In the genomic region with DNA sequence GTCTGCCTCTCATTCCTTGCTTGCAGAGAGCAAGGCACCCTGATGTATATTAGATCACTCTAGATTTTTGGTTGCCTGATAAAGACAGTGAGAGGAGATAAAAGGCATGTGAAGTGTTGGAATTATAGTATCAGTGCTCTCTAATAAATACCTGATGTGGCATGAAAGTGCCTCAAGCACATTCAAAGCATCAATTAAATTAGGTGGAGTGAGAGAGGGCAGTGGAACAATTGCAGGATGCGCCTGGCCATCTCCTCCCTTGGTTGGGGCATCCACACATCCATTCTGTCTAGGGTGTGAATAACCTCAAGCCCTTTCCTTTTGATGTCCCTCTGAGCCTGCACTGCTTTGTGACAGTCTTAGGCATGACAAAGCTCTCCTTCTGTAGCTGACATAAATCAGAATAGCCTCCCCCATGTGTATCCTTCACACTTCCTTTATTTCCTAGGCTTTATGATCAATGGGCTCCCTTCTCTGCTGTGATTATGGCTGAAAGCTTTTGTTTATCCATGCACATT, we compare ENCODE assay signal across 20 cellular contexts. TPM values are rescaled to one million over a fixed set of nuclear protein-coding genes. Genes with fewer than 3 reads are reported as not detected.
DNase-seq lines count a peak whose midpoint lies in the region; ATAC-seq, FAIRE-seq and TF ChIP-seq lines count a peak whose summit lies in the region.
"Had no signal": no experiment of that assay in that cellular context is flagged by ENCODE, and none has a peak within 500 bp of the region (broad histone marks: within the 10 kb centered on the region; RNA-seq: fewer than 3 reads in every experiment).

No MANE protein-coding gene starts in this region.

- H3K9me3 ChIP-seq in GM23248 (ENCODE audit: low read depth) (no peaks in the 10 kb centered on the region), Panc1 (ENCODE audit: control insufficient read depth, insufficient read depth, low read depth, low read length) (no peaks in the 10 kb centered on the region), endothelial cell of umbilical vein (replicated peaks; ENCODE audit: control insufficient read depth, insufficient read depth, low read length) (no peaks in the 10 kb centered on the region), neural progenitor cell (ENCODE audit: low read depth) (no peaks in the 10 kb centered on the region), Karpas-422 (ENCODE audit: low read length) (no peaks in the 10 kb centered on the region)

- in situ Hi-C loops in GM23248 (cut with MboI) (loop anchor here (5.0 kb wide), 1 partner anchor 113 kb away; no protein-coding TSS in a partner anchor), Panc1 (cut with HindIII; ENCODE audit: low pct_unique_long_range_greater_than_20kb, low sequenced_read_pairs) (no loop called here)

- H3K9me1 ChIP-seq in endothelial cell of umbilical vein (replicated peaks; ENCODE audit: control insufficient read depth, extremely low read depth, insufficient read depth, low read length): no peaks in the 10 kb centered on the region

- BruUV-seq in Panc1 (replicated peaks; lab: Mats Ljungman, UMichigan) (no TSS peak), endothelial cell of umbilical vein (replicated peaks; lab: Mats Ljungman, UMichigan) (no TSS peak)

- no peaks in the 10 kb centered on the region for H3K9me3 Mint-ChIP-seq in neural progenitor cell
- H3K9me3 Mint-ChIP-seq: activated T-cell treated with anti-CD3 and anti-CD28 coated beads, Interleukin-2, amount 50 U/mL, for 72 hours; central memory CD8-positive, alpha-beta T cell had no signal

- DNase-seq in GM23248 (peak; percentile 26), Panc1 (ENCODE audit: low read depth, low spot score) (no peak), endothelial cell of umbilical vein (ENCODE audit: low read depth, low spot score) (no peak), neural progenitor cell (ENCODE audit: low spot score) (peak; percentile 14), Karpas-422 (no peak), pons (ENCODE audit: low spot score) (no peak), putamen (ENCODE audit: low spot score) (no peak)
- DNase-seq: activated CD4-positive, alpha-beta T cell treated with anti-CD3 and anti-CD28 coated beads, Interleukin-2, amount 50 U/mL, for 1 hour; activated T-cell treated with anti-CD3 and anti-CD28 coated beads, Interleukin-2, amount 50 U/mL, for 72 hours; GDM1; left colon; small intestine; stimulated activated CD4-positive, alpha-beta T cell treated with anti-CD3 and anti-CD28 coated beads, Interleukin-4, amount 100 ng/mL, for 4 hours had no signal

- H3K4me2 ChIP-seq in GM23248 (ENCODE audit: unreplicated experiment) (peak overlapping the region; percentile 83), endothelial cell of umbilical vein (ENCODE audit: insufficient read depth, low read length) (peak overlapping the region; percentile 41), neural progenitor cell (no peak overlapping the region), Karpas-422 (ENCODE audit: low read depth, low read length, poor library complexity, severe bottlenecking) (no peak overlapping the region)
- H3K4me2 ChIP-seq: KMS-11 had no signal

- FAIRE-seq in endothelial cell of umbilical vein (lab: Jason Lieb, UNC): no peak
- FAIRE-seq: GM12892, H54, RCC 7860, small intestine had no signal

- no peak overlapping the region for H2AFZ ChIP-seq in GM23248
- no peak overlapping the region for H2AFZ ChIP-seq in endothelial cell of umbilical vein (ENCODE audit: low read depth, low read length)
- peak overlapping the region; percentile 58 for H2AFZ ChIP-seq in neural progenitor cell (replicated peaks)
- H2AFZ ChIP-seq in Karpas-422 (ENCODE audit: low read length): no peak overlapping the region

- ATAC-seq in Panc1: no peak
- no peak for ATAC-seq in GM18505 (IDR thresholded peaks at IDR 0.05; ENCODE audit: unreplicated experiment)

- H3K36me3 ChIP-seq in GM23248 (ENCODE audit: low read depth) (peaks cover 63% of the 10 kb centered on the region), Panc1 (ENCODE audit: control insufficient read depth, insufficient read depth, low read length) (no peaks in the 10 kb centered on the region), endothelial cell of umbilical vein (ENCODE audit: control insufficient read depth in 2 of 2, extremely low read depth in 1 of 2, insufficient read depth in 2 of 2, low read length in 2 of 2) (peaks cover 25 to 28% of the 10 kb centered on the region in 2 experiments), neural progenitor cell (no peaks in the 10 kb centered on the region), Karpas-422 (ENCODE audit: insufficient read depth, low read length) (no peaks in the 10 kb centered on the region)

- H3F3A ChIP-seq in GM23248 (ENCODE audit: insufficient read depth) (peaks cover 95% of the 10 kb centered on the region), neural progenitor cell (ENCODE audit: low read depth) (peaks cover 7% of the 10 kb centered on the region)

- H3K9ac ChIP-seq in GM23248 (peak overlapping the region; percentile 99), endothelial cell of umbilical vein (replicated peaks; ENCODE audit: extremely low read depth, insufficient read depth, low read length) (peak overlapping the region; percentile 4), neural progenitor cell (no peak overlapping the region), Karpas-422 (ENCODE audit: low read length) (no peak overlapping the region)
- H3K9ac ChIP-seq: KMS-11 had no signal

- dilution Hi-C loops in endothelial cell of umbilical vein (cut with MboI; ENCODE audit: extremely low pct_ligation_motif_present, low sequenced_read_pairs): loop anchor here (10.0 kb wide), 1 partner anchor 225 kb away; no protein-coding TSS in a partner anchor

- 89 to 100% methylated on average over 1 of the region's 1 CpG for WGBS in GM23248 (ENCODE audit: low coverage in 1 of 2, low lambda C conversion rate in 2 of 2, missing lambda C conversion rate in 2 of 2), 2 experiments

- H3K4me3 Mint-ChIP-seq in neural progenitor cell: no peak overlapping the region
- H3K4me3 Mint-ChIP-seq: activated naive CD8-positive, alpha-beta T cell; central memory CD8-positive, alpha-beta T cell had no signal

- H4K20me1 ChIP-seq in GM23248 (ENCODE audit: insufficient read depth): peaks cover 13% of the 10 kb centered on the region; the same call in 1 of the 2 replicates
- H4K20me1 ChIP-seq in endothelial cell of umbilical vein (replicated peaks; ENCODE audit: control insufficient read depth, extremely low read depth, insufficient read depth, low read length): no peaks in the 10 kb centered on the region
- H4K20me1 ChIP-seq in neural progenitor cell (ENCODE audit: low read depth): no peaks in the 10 kb centered on the region
- H4K20me1 ChIP-seq in Karpas-422 (ENCODE audit: insufficient read depth, low read depth, low read length): no peaks in the 10 kb centered on the region

- peaks cover 2% of the 10 kb centered on the region for H3K27me3 Mint-ChIP-seq in neural progenitor cell (ENCODE audit: insufficient read depth, low read depth)
- H3K27me3 Mint-ChIP-seq: activated naive CD8-positive, alpha-beta T cell had no signal

- peaks cover 94% of the 10 kb centered on the region for H3K79me2 ChIP-seq in GM23248 (ENCODE audit: insufficient read depth)
- peaks cover 75% of the 10 kb centered on the region for H3K79me2 ChIP-seq in endothelial cell of umbilical vein (ENCODE audit: control insufficient read depth, insufficient read depth, low read length)
- no peaks in the 10 kb centered on the region for H3K79me2 ChIP-seq in neural progenitor cell (ENCODE audit: low read depth)
- no peaks in the 10 kb centered on the region for H3K79me2 ChIP-seq in Karpas-422 (ENCODE audit: low read length)

- TF ChIP-seq CTCF in Panc1 (IDR thresholded peaks at IDR 0.05) (no peak), endothelial cell of umbilical vein (IDR thresholded peaks at IDR 0.05; ENCODE audit: extremely low read depth in 1 of 2, insufficient read depth in 1 of 2, low read depth in 1 of 2, low read length in 2 of 2) (no peak), neural progenitor cell (IDR thresholded peaks at IDR 0.05) (no peak)

- CTCF ChIA-PET in Panc1 (lab: Charles Lee): no interaction called here
- CTCF ChIA-PET in endothelial cell of umbilical vein (lab: Charles Lee): interaction anchor here (0.7 to 9.3 kb wide), 15 partner anchors 10 to 373 kb away, joined by 3 to 159 read pairs (median 13); partner anchors contain the start of genes EMP1, FAM234B and GSG1

- H3K27me3 ChIP-seq in GM23248 (replicated peaks; ENCODE audit: insufficient read depth) (no peaks in the 10 kb centered on the region), Panc1 (ENCODE audit: control insufficient read depth, insufficient read depth, low read length) (no peaks in the 10 kb centered on the region), endothelial cell of umbilical vein (ENCODE audit: control insufficient read depth in 2 of 2, insufficient read depth in 2 of 2, low read length in 2 of 2) (no peaks in the 10 kb centered on the region), neural progenitor cell (no peaks in the 10 kb centered on the region), Karpas-422 (ENCODE audit: low read length) (no peaks in the 10 kb centered on the region)

- H3K36me3 Mint-ChIP-seq in neural progenitor cell: peaks cover 5% of the 10 kb centered on the region

- POLR2A ChIA-PET in Panc1 (lab: Charles Lee): no interaction called here
- POLR2A ChIA-PET in endothelial cell of umbilical vein (lab: Charles Lee): interaction anchor here (1.7 kb wide), 1 partner anchor 112 kb away, joined by 5 read pairs; no protein-coding TSS in a partner anchor

- H3K4me1 ChIP-seq in GM23248 (ENCODE audit: insufficient read depth): peaks cover 71% of the 10 kb centered on the region
- peaks cover 18% of the 10 kb centered on the region for H3K4me1 ChIP-seq in Panc1 (ENCODE audit: control insufficient read depth, insufficient read depth, low read length)
- peaks cover 67% of the 10 kb centered on the region for H3K4me1 ChIP-seq in endothelial cell of umbilical vein (ENCODE audit: control insufficient read depth, extremely low read depth, insufficient read depth, low read length)
- H3K4me1 ChIP-seq in neural progenitor cell: peaks cover 24% of the 10 kb centered on the region
- H3K4me1 ChIP-seq in Karpas-422 (ENCODE audit: low read length): peaks cover 40% of the 10 kb centered on the region

- TF ChIP-seq POLR2A in endothelial cell of umbilical vein (IDR thresholded peaks at IDR 0.05; ENCODE audit: low read depth, low read length) (peak; percentile 17), GM18505 (IDR thresholded peaks at IDR 0.05; ENCODE audit: borderline replicate concordance, extremely low read depth, insufficient read depth, insufficient read length) (no peak)

- H3K27ac Mint-ChIP-seq in neural progenitor cell: peak overlapping the region; percentile 3
- H3K27ac Mint-ChIP-seq: activated naive CD8-positive, alpha-beta T cell; activated T-cell treated with anti-CD3 and anti-CD28 coated beads, Interleukin-2, amount 50 U/mL, for 72 hours had no signal

- H3K27ac ChIP-seq in GM23248: peak overlapping the region; percentile 100
- H3K27ac ChIP-seq in Panc1 (ENCODE audit: low read length): peak overlapping the region; percentile 44
- H3K27ac ChIP-seq in endothelial cell of umbilical vein (ENCODE audit: insufficient read depth, low read depth, low read length): peak overlapping the region; percentile 97
- H3K27ac ChIP-seq in neural progenitor cell: no peak overlapping the region
- H3K27ac ChIP-seq in Karpas-422 (ENCODE audit: low read length): no peak overlapping the region
- H3K27ac ChIP-seq: KMS-11 had no signal

- H3K4me1 Mint-ChIP-seq in neural progenitor cell: peaks cover 62% of the 10 kb centered on the region

- no peaks in the 10 kb centered on the region for H3K9me2 ChIP-seq in GM23248 (ENCODE audit: insufficient read depth)
- no peaks in the 10 kb centered on the region for H3K9me2 ChIP-seq in Karpas-422 (replicated peaks; ENCODE audit: insufficient read depth, low read length)

- H3K4me3 ChIP-seq in GM23248: peak overlapping the region; percentile 46
- no peak overlapping the region for H3K4me3 ChIP-seq in Panc1 (ENCODE audit: low read depth in 2 of 2, low read length in 2 of 2)
- H3K4me3 ChIP-seq in endothelial cell of umbilical vein (replicated peaks in 1 of 3; ENCODE audit: insufficient read depth in 1 of 3, low read depth in 1 of 3, low read length in 3 of 3): no peak overlapping the region
- no peak overlapping the region for H3K4me3 ChIP-seq in neural progenitor cell
- H3K4me3 ChIP-seq in Karpas-422 (ENCODE audit: low read length): no peak overlapping the region

- intact Hi-C loops in Panc1 (cut with micrococcal nuclease; ENCODE audit: unreplicated experiment): loop anchor here (2.0 to 5.0 kb wide), 3 partner anchors 111 to 288 kb away; no protein-coding TSS in a partner anchor
- intact Hi-C loops in endothelial cell of umbilical vein (cut with micrococcal nuclease): loop anchor here (1.0 to 2.0 kb wide), 2 partner anchors 210 to 421 kb away; partner anchors contain the start of gene HEBP1

RNA-seq across cellular contexts. Expression of gene EMP1, which starts 13.6 kb away (rescaled TPM):
- total RNA-seq in GM23248 (2014; rRNA removed; shearing (Covaris generic)): 631 and 744 TPM in 2 replicates
- polyA plus RNA-seq in GM23248 (2016; fragmentation: Nextera tagmentation; extraction: Ambion mirVana) (496 and 518 TPM in 2 replicates), endothelial cell of umbilical vein (265 and 376 TPM in 2 replicates)
- total RNA-seq in Panc1 (2021; ENCODE audit: unreplicated experiment) (18.6 TPM), endothelial cell of umbilical vein (528 and 577 TPM in 2 replicates), neural progenitor cell (ENCODE audit: low replicate concordance) (0.43 TPM in 1 of 2 replicates, not detected in the other)
- 24.1 TPM for polyA plus RNA-seq in Panc1 (2012; ENCODE audit: insufficient read length)
- 212 and 379 TPM in 2 replicates for polyA plus RNA-seq in endothelial cell of umbilical vein (2011; cell fraction: cytosol; rRNA removed)
- 215 and 228 TPM in 2 replicates for polyA plus RNA-seq in endothelial cell of umbilical vein (2011; cell fraction: nucleus; rRNA removed)
- polyA plus RNA-seq in endothelial cell of umbilical vein (2012): 340 and 403 TPM in 2 replicates
- 1,048 and 1,141 TPM in 2 replicates for polyA minus RNA-seq in endothelial cell of umbilical vein
- 17.4 TPM for polyA minus RNA-seq in endothelial cell of umbilical vein (2011; cell fraction: cytosol; rRNA and poly(A)+ RNA removed)
- polyA minus RNA-seq in endothelial cell of umbilical vein (2011; cell fraction: nucleus; rRNA and poly(A)+ RNA removed): 246 and 258 TPM in 2 replicates
- total RNA-seq in Karpas-422 (2014; rRNA removed; shearing (Covaris generic); ENCODE audit: low replicate concordance): not detected in 2 replicates

Comparison
In these comparisons a context has a peak if more than half of its experiments do, and no peak if none do; other contexts are left out.
1. DNase-seq: peak in GM23248 (single experiment) and neural progenitor cell (single experiment); none in Panc1 (single experiment), endothelial cell of umbilical vein (single experiment), Karpas-422 (single experiment), pons (single experiment) and putamen (single experiment).
2. H3K27ac ChIP-seq: peak in GM23248 (single experiment), Panc1 (single experiment) and endothelial cell of umbilical vein (single experiment); none in neural progenitor cell (single experiment) and Karpas-422 (single experiment).
3. H3K4me2 ChIP-seq: peak in GM23248 (single experiment) and endothelial cell of umbilical vein (single experiment); none in neural progenitor cell (single experiment) and Karpas-422 (single experiment).
4. H3K9ac ChIP-seq: peak in GM23248 (single experiment) and endothelial cell of umbilical vein (single experiment); none in neural progenitor cell (single experiment) and Karpas-422 (single experiment).
5. RNA of gene EMP1, which starts 13.6 kb away (total RNA-seq): 631 to 744 TPM in GM23248 and 528 to 577 TPM in endothelial cell of umbilical vein; 18.6 TPM in Panc1 (single experiment), not detected in Karpas-422 and 0.43 TPM in neural progenitor cell; every median in the first group is over 10 times any median in the second.